ENCODE assay signal across 14 cellular contexts in the genomic region with DNA sequence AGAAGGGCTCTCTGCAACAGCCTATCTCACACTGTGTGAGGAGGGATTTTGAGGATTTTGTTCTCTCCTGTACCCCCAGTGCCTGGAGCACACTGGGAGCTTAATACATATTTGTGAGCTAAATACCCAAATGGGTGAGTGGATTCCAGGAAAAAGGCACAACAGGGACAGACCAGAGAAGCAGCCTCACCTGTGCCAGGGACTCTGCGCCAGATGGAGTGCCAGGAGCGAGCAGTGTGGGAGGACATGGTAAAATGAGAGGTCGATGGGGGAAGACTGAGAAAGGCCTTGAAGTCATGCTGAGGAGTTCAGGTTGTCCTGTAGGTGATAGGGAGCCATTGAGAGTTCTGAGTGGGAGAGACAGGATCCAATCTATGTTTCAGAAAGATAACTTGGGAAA. TPM values are rescaled to one million over a fixed set of nuclear protein-coding genes. Genes with fewer than 3 reads are reported as not detected.
"Had no signal": no experiment of that assay in that cellular context is flagged by ENCODE, and none has a peak within 500 bp of the region (broad histone marks: within the 10 kb centered on the region; RNA-seq: fewer than 3 reads in every experiment).

No MANE protein-coding gene starts in this region.

- H3K4me2 ChIP-seq: hepatocyte had no signal

- H3K36me3 ChIP-seq: adrenal gland, esophagus muscularis mucosa, tibial nerve, uterus had no signal

- H3K9me3 ChIP-seq: adrenal gland, esophagus muscularis mucosa, tibial nerve, uterus had no signal

- DNase-seq: activated CD4-positive, CD25-positive, alpha-beta regulatory T cell; activated naive CD4-positive, alpha-beta T cell treated with Interleukin-2 at 50 U/mL for 16 hours; naive B cell; retina; stimulated activated CD4-positive, alpha-beta T cell treated with anti-CD3 and anti-CD28 coated beads, Interleukin-2, amount 100 ng/mL, for 48 hours; stimulated activated naive B cell treated with anti-CD40 and anti-IgM and Interleukin-4, amounts not matched to agents 10 μg/mL and 1 μg/mL and 100 μg/mL, for 72 hours; uterus had no signal

- H3K4me3 ChIP-seq: adrenal gland, esophagus muscularis mucosa, hepatocyte, lung, tibial nerve, uterus had no signal

- H3K4me1 ChIP-seq: adrenal gland, uterus had no signal

- H3K79me2 ChIP-seq: hepatocyte, parathyroid adenoma had no signal

- H3K27ac ChIP-seq: adrenal gland, esophagus muscularis mucosa, hepatocyte, parathyroid adenoma, tibial nerve, uterus had no signal

- H3K9ac ChIP-seq: parathyroid adenoma had no signal

- ATAC-seq: activated T-helper 17 cell treated with anti-CD3 and anti-CD28 coated beads, Interleukin-2, amount 50 U/mL, for 72 hours; stimulated activated naive B cell treated with anti-CD40 and anti-IgM and Interleukin-4, amounts not matched to agents 10 μg/mL and 1 μg/mL and 100 μg/mL, for 72 hours had no signal

- H2AFZ ChIP-seq: hepatocyte, parathyroid adenoma had no signal

RNA-seq across cellular contexts. Expression of a gene that starts 57.6 kb away (rescaled TPM):
- polyA plus RNA-seq: hepatocyte had no signal
